In the genomic region with DNA sequence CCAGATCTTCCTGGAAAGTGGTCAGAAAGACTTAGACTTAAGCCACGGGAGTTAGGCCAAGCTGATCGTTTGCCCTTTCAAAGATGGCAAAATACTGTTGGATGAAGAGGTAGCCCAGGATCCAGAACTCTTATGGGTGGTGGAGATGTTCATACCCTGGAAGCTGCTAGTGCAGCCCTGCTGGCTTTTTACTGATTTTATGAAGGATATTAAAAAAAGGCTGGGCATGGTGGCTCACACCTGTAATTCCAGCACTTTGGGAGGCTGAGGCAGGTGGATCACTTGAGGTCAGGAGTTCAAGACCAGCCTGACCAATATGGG, we compare ENCODE assay signal across 8 cellular contexts. TPM values are rescaled to one million over a fixed set of nuclear protein-coding genes. Genes with fewer than 3 reads are reported as not detected.
DNase-seq lines count a peak whose midpoint lies in the region; FAIRE-seq and TF ChIP-seq lines count a peak whose summit lies in the region.
"Not testable (repeated sequence)": the region's sequence is repeated elsewhere in the genome, so short reads cannot be mapped to it uniquely, and the experiment has no call there.

No MANE protein-coding gene starts in this region.

- not testable (repeated sequence) for FAIRE-seq in kidney (lab: Jason Lieb, UNC)

- peaks cover 31 to 41% (median 37%) of the 10 kb centered on the region in 3 donors for H3K4me1 Mint-ChIP-seq in CD8-positive, alpha-beta memory T cell
- peaks cover 19% of the 10 kb centered on the region for H3K4me1 Mint-ChIP-seq in endothelial cell (ENCODE audit: unreplicated experiment)

- H3K9me3 ChIP-seq in CD8-positive, alpha-beta memory T cell (ENCODE audit: low read length); HUES48 (ENCODE audit: control insufficient read depth, insufficient read depth, low read length); SU-DHL-6 (ENCODE audit: insufficient read depth, low read length); adipocyte (ENCODE audit: control insufficient read depth, low read length); kidney (ENCODE audit: control insufficient read depth in 1 of 2, low read length in 2 of 2); neutrophil; testis: not testable (repeated sequence)

- H4K20me1 ChIP-seq in SU-DHL-6 (ENCODE audit: low read depth, low read length), result not testable (repeated sequence)

- not testable (repeated sequence) for H3K27me3 Mint-ChIP-seq in CD8-positive, alpha-beta memory T cell; endothelial cell (ENCODE audit: unreplicated experiment)

- intact Hi-C loops in kidney (cut with DNase I); testis (cut with DNase I; ENCODE audit: low total_unique reads): not testable (repeated sequence)

- not testable (repeated sequence) for H3K36me3 ChIP-seq in CD8-positive, alpha-beta memory T cell (ENCODE audit: insufficient read depth, low read length); HUES48 (ENCODE audit: control insufficient read depth, insufficient read depth, low read length); SU-DHL-6 (ENCODE audit: low read length); adipocyte (ENCODE audit: control insufficient read depth, insufficient read depth, low read length, severe bottlenecking); kidney (ENCODE audit: control insufficient read depth in 1 of 2, insufficient read depth in 2 of 2, low read length in 2 of 2); neutrophil; testis (ENCODE audit: low read depth, missing control alignments)

- peak overlapping the region; percentile 88 for H3K27ac ChIP-seq in CD8-positive, alpha-beta memory T cell (ENCODE audit: low read depth, low read length)
- H3K27ac ChIP-seq in HUES48 (ENCODE audit: low read depth, low read length) (peak overlapping the region; percentile 73), SU-DHL-6 (ENCODE audit: low read depth, low read length) (peak overlapping the region; percentile 58), kidney (ENCODE audit: low read depth in 2 of 2, low read length in 2 of 2) (peak overlapping the region in 1 of 2 donors; percentile 51), neutrophil (peak overlapping the region; percentile 72), testis (peak overlapping the region; percentile 73 to 92)

- peaks cover 29% of the 10 kb centered on the region for H3F3A ChIP-seq in SU-DHL-6 (ENCODE audit: insufficient read depth)

- H3K27ac Mint-ChIP-seq in CD8-positive, alpha-beta memory T cell, result peak overlapping the region; percentile 87 to 99 (median 94)
- peak overlapping the region; percentile 91 for H3K27ac Mint-ChIP-seq in endothelial cell (ENCODE audit: unreplicated experiment)

- 58 to 74% methylated on average over 2 of the region's 2 CpGs for WGBS in testis, 2 donors

- H3K79me2 ChIP-seq in SU-DHL-6 (ENCODE audit: insufficient read depth, low read length), result peaks cover 38% of the 10 kb centered on the region

- not testable (repeated sequence) for DNase-seq in CD8-positive, alpha-beta memory T cell; adipocyte (ENCODE audit: low read depth); endothelial cell (ENCODE audit: low spot score); kidney; testis

- not testable (repeated sequence) for H3K27me3 ChIP-seq in CD8-positive, alpha-beta memory T cell (ENCODE audit: insufficient read depth, low read length, poor library complexity, severe bottlenecking); HUES48 (ENCODE audit: control insufficient read depth, insufficient read depth, low read length); SU-DHL-6 (ENCODE audit: low read length); adipocyte (replicated peaks; ENCODE audit: control insufficient read depth, insufficient read depth, low read length); neutrophil; testis

- H3K4me3 ChIP-seq in CD8-positive, alpha-beta memory T cell (ENCODE audit: low read length), result peak overlapping the region; percentile 94
- H3K4me3 ChIP-seq in HUES48 (ENCODE audit: low read depth, low read length), result peak overlapping the region; percentile 91
- peak overlapping the region; percentile 82 for H3K4me3 ChIP-seq in SU-DHL-6 (ENCODE audit: insufficient read depth, low read length, poor library complexity, severe bottlenecking)
- H3K4me3 ChIP-seq in adipocyte (ENCODE audit: low read length), result peak overlapping the region; percentile 100
- peak overlapping the region; percentile 96 to 100 for H3K4me3 ChIP-seq in kidney (ENCODE audit: low read length in 2 of 2)
- H3K4me3 ChIP-seq in neutrophil (ENCODE audit: low read depth in 1 of 2, low read length in 1 of 2), result peak overlapping the region; percentile 73 to 99
- H3K4me3 ChIP-seq in testis, result peak overlapping the region; percentile 66 to 98

- peak overlapping the region; percentile 97 for H3K4me2 ChIP-seq in SU-DHL-6 (ENCODE audit: low read depth, low read length, poor library complexity, severe bottlenecking)

- CTCF ChIA-PET in CD8-positive, alpha-beta memory T cell (lab: Charles Lee), result interaction anchor here (1.1 to 4.2 kb wide), 7 partner anchors 9 to 276 kb away, joined by 3 to 34 read pairs (median 5); a partner anchor contains a TSS

- POLR2A ChIA-PET in CD8-positive, alpha-beta memory T cell (lab: Charles Lee), result interaction anchor here (1.3 to 4.4 kb wide), 5 partner anchors 13 to 1155 kb away, joined by 5 to 107 read pairs (median 6); a partner anchor contains a TSS

- H3K4me1 ChIP-seq in CD8-positive, alpha-beta memory T cell (ENCODE audit: insufficient read depth, low read length), result peaks cover 13% of the 10 kb centered on the region
- H3K4me1 ChIP-seq in HUES48 (ENCODE audit: control insufficient read depth, insufficient read depth, low read length); kidney (ENCODE audit: control insufficient read depth in 1 of 2, insufficient read depth in 1 of 2, low read depth in 1 of 2, low read length in 2 of 2); testis: not testable (repeated sequence)
- H3K4me1 ChIP-seq in adipocyte (ENCODE audit: control insufficient read depth, insufficient read depth, low read length), result peaks cover 19% of the 10 kb centered on the region
- H3K4me1 ChIP-seq in neutrophil (ENCODE audit: control insufficient read depth in 1 of 2, insufficient read depth in 1 of 2, low read depth in 1 of 2, low read length in 1 of 2), result peaks cover 16 to 23% of the 10 kb centered on the region in 2 experiments

- not testable (repeated sequence) for H3K9me3 Mint-ChIP-seq in CD8-positive, alpha-beta memory T cell; endothelial cell (ENCODE audit: unreplicated experiment)

- H3K9ac ChIP-seq in HUES48 (ENCODE audit: low read depth, low read length) (peak overlapping the region; percentile 65), SU-DHL-6 (ENCODE audit: low read length) (peak overlapping the region; percentile 88), adipocyte (ENCODE audit: low read length) (peak overlapping the region; percentile 99), kidney (ENCODE audit: low read length in 2 of 2) (peak overlapping the region in 1 of 2 donors; percentile 98)

- H3K36me3 Mint-ChIP-seq in CD8-positive, alpha-beta memory T cell, result peaks cover 0 to 26% (median 1%) of the 10 kb centered on the region in 3 donors
- H3K36me3 Mint-ChIP-seq in endothelial cell (ENCODE audit: low read depth, unreplicated experiment), result not testable (repeated sequence)

- TF ChIP-seq POLR2A in testis (IDR thresholded peaks at IDR 0.05), result not testable (repeated sequence)

- H3K9me2 ChIP-seq in SU-DHL-6 (replicated peaks; ENCODE audit: insufficient read depth, low read length), result not testable (repeated sequence)

- H2AFZ ChIP-seq in SU-DHL-6 (ENCODE audit: low read depth, low read length, severe bottlenecking), result peak overlapping the region; percentile 91

- H3K4me3 Mint-ChIP-seq in CD8-positive, alpha-beta memory T cell, result peak overlapping the region; percentile 87 to 95 (median 90)
- H3K4me3 Mint-ChIP-seq in endothelial cell (ENCODE audit: unreplicated experiment), result peak overlapping the region; percentile 95

- TF ChIP-seq CTCF in SU-DHL-6 (IDR thresholded peaks at IDR 0.05; ENCODE audit: insufficient read depth, low read length, poor library complexity, severe bottlenecking); endothelial cell (IDR thresholded peaks at IDR 0.05; ENCODE audit: unreplicated experiment); kidney (IDR thresholded peaks at IDR 0.05; ENCODE audit: borderline replicate concordance, extremely low read depth, insufficient read depth); neutrophil (IDR thresholded peaks at IDR 0.05); testis (IDR thresholded peaks at IDR 0.05): not testable (repeated sequence)

RNA-seq across cellular contexts. Expression of a gene that starts 0.7 kb away (rescaled TPM):
- 10 to 100 TPM; 41.0 to 41.4 TPM for total RNA-seq in CD8-positive, alpha-beta memory T cell
- 49.4 TPM for polyA plus RNA-seq in CD8-positive, alpha-beta memory T cell
- total RNA-seq in endothelial cell (ENCODE audit: unreplicated experiment) (41.5 TPM), kidney (35.7 TPM), testis (10 to 100 TPM; 30.2 to 31.2 TPM)
- polyA plus RNA-seq in kidney (ENCODE audit: insufficient read depth, low read depth, low replicate concordance) (48.0 TPM), testis (ENCODE audit: insufficient read depth, low read depth, low replicate concordance) (42.8 TPM)

RNA-seq across cellular contexts. Expression of a gene that starts 24.1 kb away (rescaled TPM):
- 100 to 1,000 TPM; 345 to 372 TPM for total RNA-seq in CD8-positive, alpha-beta memory T cell
- 166 TPM for polyA plus RNA-seq in CD8-positive, alpha-beta memory T cell
- total RNA-seq in endothelial cell (ENCODE audit: unreplicated experiment) (95.0 TPM), kidney (49.7 TPM), testis (100 to 1,000 TPM in 1 of 2 donors, 10 to 100 TPM in 1; 74.4 to 120 TPM)
- polyA plus RNA-seq in kidney (ENCODE audit: insufficient read depth, low read depth, low replicate concordance) (97.4 TPM), testis (ENCODE audit: insufficient read depth, low read depth, low replicate concordance) (121 TPM)

RNA-seq across cellular contexts. Expression of a gene that starts 43.8 kb away (rescaled TPM):
- not detected for total RNA-seq in CD8-positive, alpha-beta memory T cell
- polyA plus RNA-seq in CD8-positive, alpha-beta memory T cell, result not detected
- total RNA-seq in endothelial cell (ENCODE audit: unreplicated experiment), result 4.1 TPM
- total RNA-seq in kidney, result not detected
- 0.26 TPM for polyA plus RNA-seq in kidney (ENCODE audit: insufficient read depth, low read depth, low replicate concordance)
- total RNA-seq in testis, result under 1 TPM; 0.16 to 0.37 TPM
- polyA plus RNA-seq in testis (ENCODE audit: insufficient read depth, low read depth, low replicate concordance), result 0.22 TPM
